In the genomic region with DNA sequence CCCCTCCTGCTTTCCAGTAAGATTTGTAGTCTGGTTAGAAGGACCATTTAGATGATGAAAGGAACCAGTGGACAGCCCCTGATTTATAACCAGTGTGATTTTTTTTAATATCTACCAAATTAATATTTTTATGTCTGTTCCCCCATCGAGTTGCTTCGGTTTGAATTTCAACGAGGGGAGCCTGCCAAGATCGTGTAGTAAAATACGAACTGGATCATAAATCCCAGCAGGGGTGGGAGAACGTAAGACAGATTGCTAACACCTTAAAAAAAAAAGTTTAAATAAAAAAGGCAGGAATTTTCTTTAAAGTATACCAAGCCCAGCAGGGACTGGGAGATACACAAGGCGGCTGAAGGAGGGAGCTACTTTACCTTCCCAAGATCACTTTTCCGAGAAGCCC, we compare ENCODE assay signal across 17 cellular contexts.
DNase-seq lines count a peak whose midpoint lies in the region; ATAC-seq and TF ChIP-seq lines count a peak whose summit lies in the region.
"Had no signal": no experiment of that assay in that cellular context is flagged by ENCODE, and none has a peak within 500 bp of the region (broad histone marks: within the 10 kb centered on the region; RNA-seq: fewer than 3 reads in every experiment).

No MANE protein-coding gene starts in this region.

- POLR2A ChIA-PET in HEK293T (lab: Yijun Ruan, JAX), result interaction anchor here (0.7 kb wide), 1 partner anchor 13 kb away, joined by 3 read pairs; no protein-coding TSS in a partner anchor

- CTCF ChIA-PET in HEK293T (lab: Yijun Ruan, JAX), result interaction anchor here (1.0 to 2.7 kb wide), 2 partner anchors 11 to 14 kb away, joined by 11 to 12 read pairs; no protein-coding TSS in a partner anchor

- no peak overlapping the region for H3K4me3 Mint-ChIP-seq in natural killer cell treated with Interleukin-12 subunit alpha and Interleukin-12 subunit beta and Interleukin-15 and Interleukin-18, amount 100 ng/mL, for 72 hours
- H3K4me3 Mint-ChIP-seq: CD4-positive, alpha-beta memory T cell; HFFc6 had no signal

- ATAC-seq in natural killer cell treated with Interleukin-12 subunit alpha and Interleukin-12 subunit beta and Interleukin-15 and Interleukin-18, amount 100 ng/mL, for 72 hours, result no peak

- H3K4me1 Mint-ChIP-seq in natural killer cell treated with Interleukin-12 subunit alpha and Interleukin-12 subunit beta and Interleukin-15 and Interleukin-18, amount 100 ng/mL, for 72 hours (ENCODE audit: low read depth in 2 of 2), result no peaks in the 10 kb centered on the region
- H3K4me1 Mint-ChIP-seq: CD4-positive, alpha-beta memory T cell had no signal

- DNase-seq in DMS79 (lab: John Stamatoyannopoulos, UW) (peak; percentile 37), DMS79 treated with DMSO at 0.1 percent for 48 hours (lab: John Stamatoyannopoulos, UW) (peak; percentile 59), HEK293T (ENCODE audit: extremely low spot score) (no peak), NCI-H2029 (lab: John Stamatoyannopoulos, UW) (no peak)
- no peak for DNase-seq in natural killer cell treated with Interleukin-12 subunit alpha and Interleukin-12 subunit beta and Interleukin-15 and Interleukin-18, amount 100 ng/mL, for 72 hours (ENCODE audit: low spot score)
- DNase-seq in stimulated activated naive CD4-positive, alpha-beta T cell treated with Interleukin-2 at 50 U/mL for 16 hours (lab: John Stamatoyannopoulos, UW), result no peak
- DNase-seq: C1 segment of cervical spinal cord; Calu3; CD4-positive, alpha-beta memory T cell; COR-L47; DMS53; EL; GDM1; GOT3; H7; HCEC 1CT; HFFc6 had no signal

- no peak overlapping the region for H3K27ac Mint-ChIP-seq in natural killer cell treated with Interleukin-12 subunit alpha and Interleukin-12 subunit beta and Interleukin-15 and Interleukin-18, amount 100 ng/mL, for 72 hours
- H3K27ac Mint-ChIP-seq: CD4-positive, alpha-beta memory T cell; HFFc6 had no signal

- peaks cover 43 to 61% of the 10 kb centered on the region in 2 donors for H3K27me3 Mint-ChIP-seq in natural killer cell treated with Interleukin-12 subunit alpha and Interleukin-12 subunit beta and Interleukin-15 and Interleukin-18, amount 100 ng/mL, for 72 hours

- no peaks in the 10 kb centered on the region for H3K9me3 Mint-ChIP-seq in natural killer cell treated with Interleukin-12 subunit alpha and Interleukin-12 subunit beta and Interleukin-15 and Interleukin-18, amount 100 ng/mL, for 72 hours
- H3K9me3 Mint-ChIP-seq: CD4-positive, alpha-beta memory T cell; HFFc6 had no signal

- no peaks in the 10 kb centered on the region for H3K36me3 Mint-ChIP-seq in natural killer cell treated with Interleukin-12 subunit alpha and Interleukin-12 subunit beta and Interleukin-15 and Interleukin-18, amount 100 ng/mL, for 72 hours
- H3K36me3 Mint-ChIP-seq: CD4-positive, alpha-beta memory T cell had no signal

TF ChIP-seq in HEK293T, 16 proteins besides CTCF, POLR2A, EP300 and RAD21:
- TF ChIP-seq, protein P1, sequence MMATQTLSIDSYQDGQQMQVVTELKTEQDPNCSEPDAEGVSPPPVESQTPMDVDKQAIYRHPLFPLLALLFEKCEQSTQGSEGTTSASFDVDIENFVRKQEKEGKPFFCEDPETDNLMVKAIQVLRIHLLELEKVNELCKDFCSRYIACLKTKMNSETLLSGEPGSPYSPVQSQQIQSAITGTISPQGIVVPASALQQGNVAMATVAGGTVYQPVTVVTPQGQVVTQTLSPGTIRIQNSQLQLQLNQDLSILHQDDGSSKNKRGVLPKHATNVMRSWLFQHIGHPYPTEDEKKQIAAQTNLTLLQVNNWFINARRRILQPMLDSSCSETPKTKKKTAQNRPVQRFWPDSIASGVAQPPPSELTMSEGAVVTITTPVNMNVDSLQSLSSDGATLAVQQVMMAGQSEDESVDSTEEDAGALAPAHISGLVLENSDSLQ (IDR thresholded peaks at IDR 0.05), result peak; percentile 49; the same call in 1 of the 2 replicates
- TF ChIP-seq CTBP1 (IDR thresholded peaks at IDR 0.05; ENCODE audit: borderline replicate concordance) (no peak), FOXM1 (IDR thresholded peaks at IDR 0.05; ENCODE audit: borderline replicate concordance) (no peak)

Comparison
In these comparisons a context has a peak if more than half of its experiments do, and no peak if none do; other contexts are left out.
1. DNase-seq: peak in DMS79 (single experiment) and DMS79 treated with DMSO at 0.1 percent for 48 hours (single experiment); none in HEK293T (single experiment), NCI-H2029 (single experiment), natural killer cell treated with Interleukin-12 subunit alpha and Interleukin-12 subunit beta and Interleukin-15 and Interleukin-18, amount 100 ng/mL, for 72 hours (single experiment) and stimulated activated naive CD4-positive, alpha-beta T cell treated with Interleukin-2 at 50 U/mL for 16 hours (single experiment).